Comparison of ENCODE assay signal across 8 cellular contexts in genomic region chr2:14944562-14945346, GRCh38.
DNase-seq lines count a peak whose midpoint lies in the region; ATAC-seq and TF ChIP-seq lines count a peak whose summit lies in the region.
"Had no signal": no experiment of that assay in that cellular context is flagged by ENCODE, and none has a peak within 500 bp of the region (broad histone marks: within the 10 kb centered on the region; RNA-seq: fewer than 3 reads in every experiment).

No MANE protein-coding gene starts in this region.

- WGBS in suprapubic skin: 58% methylated on average over 7 of the region's 7 CpGs

- no TSS peak for BruUV-seq in PC-9 (replicated peaks; lab: Mats Ljungman, UMichigan)

- H2AFZ ChIP-seq in PC-9: no peak overlapping the region

- ATAC-seq in GM18907 (IDR thresholded peaks at IDR 0.05; ENCODE audit: unreplicated experiment): peak; percentile 85
- ATAC-seq in HG03103 (IDR thresholded peaks at IDR 0.05; ENCODE audit: low read depth, unreplicated experiment): peak; percentile 44
- ATAC-seq in HG03457 (IDR thresholded peaks at IDR 0.05; ENCODE audit: unreplicated experiment): no peak
- ATAC-seq in left ventricle myocardium superior: no peak
- ATAC-seq: right cardiac atrium had no signal

- CTCF ChIA-PET in PC-9 (lab: Charles Lee): no interaction called here

- TF ChIP-seq CTCF in PC-9 (conservative IDR thresholded peaks at IDR 0.05) (peak; percentile 67), suprapubic skin (IDR thresholded peaks at IDR 0.05) (no peak)

- intact Hi-C loops in PC-9 (cut with micrococcal nuclease; ENCODE audit: unreplicated experiment): no loop called here
- intact Hi-C loops in left ventricle myocardium superior (cut with micrococcal nuclease): no loop called here

- TF ChIP-seq EP300 in suprapubic skin (IDR thresholded peaks at IDR 0.05): no peak

- no peak overlapping the region for H3K27ac ChIP-seq in PC-9
- no peak overlapping the region for H3K27ac ChIP-seq in suprapubic skin

- peak in 1 of 2 experiments; percentile 43 for DNase-seq in PC-9
- DNase-seq in islet precursor cell: peak; percentile 78
- no peak for DNase-seq in suprapubic skin (ENCODE audit: low spot score in 2 of 2)
- no peak for DNase-seq in left ventricle myocardium superior

- no peak for TF ChIP-seq POLR2A in suprapubic skin (IDR thresholded peaks at IDR 0.05)

- no peaks in the 10 kb centered on the region for H4K20me1 ChIP-seq in PC-9 (ENCODE audit: insufficient read depth)

- no peaks in the 10 kb centered on the region for H3K79me2 ChIP-seq in PC-9 (ENCODE audit: low read depth)

- H3K36me3 ChIP-seq in PC-9 (ENCODE audit: low read depth) (no peaks in the 10 kb centered on the region), suprapubic skin (no peaks in the 10 kb centered on the region)

- no peaks in the 10 kb centered on the region for H3K9me2 ChIP-seq in PC-9 (ENCODE audit: insufficient read depth)

- no peak overlapping the region for H3K4me2 ChIP-seq in PC-9

- no peaks in the 10 kb centered on the region for H3F3A ChIP-seq in PC-9 (ENCODE audit: insufficient read depth, low read depth)

- H3K4me3 ChIP-seq in PC-9 (no peak overlapping the region), suprapubic skin (no peak overlapping the region)

- H3K9me3 ChIP-seq in PC-9 (ENCODE audit: insufficient read depth, low read depth) (no peaks in the 10 kb centered on the region), suprapubic skin (no peaks in the 10 kb centered on the region)

- H3K27me3 ChIP-seq in PC-9 (ENCODE audit: insufficient read depth, low read depth): no peaks in the 10 kb centered on the region
- H3K27me3 ChIP-seq in suprapubic skin: no peaks in the 10 kb centered on the region

- no peaks in the 10 kb centered on the region for H3K4me1 ChIP-seq in PC-9 (replicated peaks; ENCODE audit: insufficient read depth)
- H3K4me1 ChIP-seq in suprapubic skin: no peaks in the 10 kb centered on the region

- POLR2A ChIA-PET in PC-9 (lab: Charles Lee; ENCODE audit: unreplicated experiment): no interaction called here

Comparison
In these comparisons a context has a peak if more than half of its experiments do, and no peak if none do; other contexts are left out.
1. ATAC-seq: peak in GM18907 (single experiment) and HG03103 (single experiment); none in HG03457 (single experiment) and left ventricle myocardium superior (single experiment).